ENCODE assay signal across 18 cellular contexts in the genomic region with DNA sequence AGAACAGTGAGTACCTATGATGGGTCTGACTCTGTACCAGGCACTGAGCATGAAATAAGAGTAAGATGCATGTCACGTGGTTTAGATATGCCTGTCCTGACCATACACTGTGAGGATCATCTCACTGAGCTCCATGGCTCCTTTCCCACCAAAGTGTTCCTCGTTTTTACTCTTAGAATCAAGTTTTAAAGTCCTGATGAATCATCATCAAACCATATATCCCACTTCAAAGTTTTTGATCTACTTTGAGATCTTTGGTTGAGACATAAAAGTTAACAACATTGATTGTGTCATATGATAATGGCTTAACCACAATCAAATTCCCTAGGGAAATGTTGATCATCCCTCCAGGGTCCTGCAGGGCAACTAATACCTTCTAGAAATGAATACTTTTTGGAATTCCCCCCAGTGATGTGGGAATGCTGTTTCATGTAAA. TPM values are rescaled to one million over a fixed set of nuclear protein-coding genes. Genes with fewer than 3 reads are reported as not detected.
DNase-seq lines count a peak whose midpoint lies in the region; ATAC-seq, FAIRE-seq and TF ChIP-seq lines count a peak whose summit lies in the region.
"Had no signal": no experiment of that assay in that cellular context is flagged by ENCODE, and none has a peak within 500 bp of the region (broad histone marks: within the 10 kb centered on the region; RNA-seq: fewer than 3 reads in every experiment).

No MANE protein-coding gene starts in this region.

- POLR2A ChIA-PET in H1 (lab: Charles Lee; ENCODE audit: partially characterized antibody) = no interaction called here

- no peak overlapping the region for H2AFZ ChIP-seq in H1 (ENCODE audit: low read length)

- no peak for FAIRE-seq in H1 (lab: Jason Lieb, UNC)
- FAIRE-seq: A549, G401.6 had no signal

- TF ChIP-seq RAD21 in H1 (IDR thresholded peaks at IDR 0.05 in 1 of 2, conservative IDR thresholded peaks at IDR 0.05 in 1 of 2; ENCODE audit: low read depth in 2 of 2, low read length in 2 of 2) = no peak

- no peak for TF ChIP-seq CTCF in H1 (IDR thresholded peaks at IDR 0.05; ENCODE audit: control extremely low read depth in 1 of 3, insufficient read depth in 1 of 3, low read depth in 1 of 3, low read length in 3 of 3)
- no peak for TF ChIP-seq CTCF in sigmoid colon (IDR thresholded peaks at IDR 0.05)

- no peak overlapping the region for H4K8ac ChIP-seq in H1 (ENCODE audit: extremely low read depth, insufficient read depth, low read length)

- 86% methylated on average over 2 of the region's 2 CpGs; no CpG with 5 or more reads in 1 of the 2 experiments for WGBS in H1 (ENCODE audit: extremely low coverage in 1 of 2, insufficient coverage in 1 of 2, insufficient read length in 1 of 2, insufficient replicate concordance in 2 of 2, low coverage in 1 of 2, low lambda C conversion rate in 2 of 2, missing lambda C conversion rate in 1 of 2), 2 experiments
- 67% methylated on average over 2 of the region's 2 CpGs for WGBS in sigmoid colon, 2 donors

- no peaks in the 10 kb centered on the region; the same call in 1 of the 2 replicates for H3K23me2 ChIP-seq in H1 (ENCODE audit: low read depth, low read length)

- H2AK5ac ChIP-seq in H1 (ENCODE audit: low read depth, low read length) = no peak overlapping the region

- H3K9me3 Mint-ChIP-seq in activated T-cell treated with anti-CD3 and anti-CD28 coated beads, Interleukin-2, amount 50 U/mL, for 72 hours = no peaks in the 10 kb centered on the region
- no peaks in the 10 kb centered on the region for H3K9me3 Mint-ChIP-seq in stimulated activated memory B cell treated with anti-CD40 and anti-IgM and Interleukin-4, amounts not matched to agents 10 μg/mL and 1 μg/mL and 100 μg/mL, for 72 hours
- H3K9me3 Mint-ChIP-seq: type B pancreatic cell had no signal

- H3K4me2 ChIP-seq in H1 (ENCODE audit: insufficient read depth in 1 of 2, low read depth in 2 of 2, low read length in 2 of 2) = no peak overlapping the region
- H3K4me2 ChIP-seq: A549 had no signal

- H2BK15ac ChIP-seq in H1 (ENCODE audit: low read length) = 0 out of 2 replicates have a peak overlapping the region, but pooled peaks have one; percentile 21

- no peak overlapping the region for H3K14ac ChIP-seq in H1 (ENCODE audit: insufficient read length)

- H3K27ac ChIP-seq in H1 (ENCODE audit: low read depth, low read length) (no peak overlapping the region), sigmoid colon (no peak overlapping the region)
- H3K27ac ChIP-seq: A549, ovary had no signal

- H4K91ac ChIP-seq in H1 (replicated peaks; ENCODE audit: insufficient read length, low read length) = no peak overlapping the region

- H2BK12ac ChIP-seq in H1 (ENCODE audit: low read depth, low read length) = no peak overlapping the region

- peaks cover 4 to 16% (median 13%) of the 10 kb centered on the region in 4 experiments for H3K4me1 ChIP-seq in H1 (replicated peaks in 1 of 4; ENCODE audit: control insufficient read depth in 3 of 4, insufficient read depth in 4 of 4, low read length in 3 of 4)
- peaks cover 0 to 10% (median 3%) of the 10 kb centered on the region in 4 donors for H3K4me1 ChIP-seq in sigmoid colon
- H3K4me1 ChIP-seq: A549 had no signal

- no peak overlapping the region for H4K5ac ChIP-seq in H1 (ENCODE audit: insufficient read length, low read depth, low read length)

- no peak overlapping the region for H2BK120ac ChIP-seq in H1 (replicated peaks; ENCODE audit: low read depth, low read length)

- no peak overlapping the region for H3K23ac ChIP-seq in H1 (ENCODE audit: insufficient read length)

- ATAC-seq in activated T-cell treated with anti-CD3 and anti-CD28 coated beads, Interleukin-2, amount 50 U/mL, for 72 hours (replicated peaks in 1 of 2) = peak; percentile 92 to 94
- ATAC-seq in stimulated activated memory B cell treated with anti-CD40 and anti-IgM and Interleukin-4, amounts not matched to agents 10 μg/mL and 1 μg/mL and 100 μg/mL, for 72 hours = no peak
- ATAC-seq: A549, HCT116 had no signal

- H4K20me1 ChIP-seq in H1 (replicated peaks in 1 of 2; ENCODE audit: control insufficient read depth in 1 of 2, insufficient read depth in 2 of 2, low read length in 2 of 2) = no peaks in the 10 kb centered on the region

- no peak for TF ChIP-seq POLR2A in H1 (IDR thresholded peaks at IDR 0.05; ENCODE audit: control extremely low read depth in 1 of 2, low read depth in 2 of 2, low read length in 2 of 2)
- no peak for TF ChIP-seq POLR2A in sigmoid colon (IDR thresholded peaks at IDR 0.05)

- H3K79me1 ChIP-seq in H1 (ENCODE audit: low read depth, low read length) = no peaks in the 10 kb centered on the region; the same call in 1 of the 2 replicates

- intact Hi-C loops in sigmoid colon (cut with DNase I) = no loop called here

- H2BK5ac ChIP-seq in H1 (ENCODE audit: low read depth, low read length) = no peak overlapping the region

- TF ChIP-seq EP300 in H1 (IDR thresholded peaks at IDR 0.05; ENCODE audit: borderline replicate concordance in 1 of 2, low read depth in 2 of 2, low read length in 2 of 2) (no peak), sigmoid colon (IDR thresholded peaks at IDR 0.05) (no peak)

- H3K27me3 ChIP-seq in H1 (replicated peaks in 1 of 4; ENCODE audit: control insufficient read depth in 3 of 4, extremely low read depth in 1 of 4, insufficient read depth in 3 of 4, low read length in 3 of 4) (no peaks in the 10 kb centered on the region), sigmoid colon (no peaks in the 10 kb centered on the region)
- H3K27me3 ChIP-seq: ovary had no signal

- no peak overlapping the region for H3K4ac ChIP-seq in H1 (replicated peaks; ENCODE audit: insufficient read length, low read depth, low read length)

- H3K56ac ChIP-seq in H1 (replicated peaks; ENCODE audit: insufficient read length, low read depth, low read length) = no peak overlapping the region

- H3K4me3 ChIP-seq in H1 (ENCODE audit: extremely low read depth in 1 of 4, insufficient read depth in 2 of 4, low read depth in 3 of 4, low read length in 4 of 4) = no peak overlapping the region
- no peak overlapping the region for H3K4me3 ChIP-seq in sigmoid colon
- H3K4me3 ChIP-seq: A549, ovary, skin epidermis had no signal

- no peaks in the 10 kb centered on the region for H3K36me3 ChIP-seq in H1 (ENCODE audit: control insufficient read depth in 2 of 4, insufficient read depth in 4 of 4, low read length in 3 of 4)
- no peaks in the 10 kb centered on the region for H3K36me3 ChIP-seq in sigmoid colon
- H3K36me3 ChIP-seq: ovary had no signal

- H3K4me3 Mint-ChIP-seq in activated T-cell treated with anti-CD3 and anti-CD28 coated beads, Interleukin-2, amount 50 U/mL, for 72 hours = peak overlapping the region; percentile 14 to 20
- no peak overlapping the region for H3K4me3 Mint-ChIP-seq in stimulated activated memory B cell treated with anti-CD40 and anti-IgM and Interleukin-4, amounts not matched to agents 10 μg/mL and 1 μg/mL and 100 μg/mL, for 72 hours
- H3K4me3 Mint-ChIP-seq: type B pancreatic cell had no signal

- H3K36me3 Mint-ChIP-seq in activated T-cell treated with anti-CD3 and anti-CD28 coated beads, Interleukin-2, amount 50 U/mL, for 72 hours (ENCODE audit: insufficient read depth in 2 of 2) = no peaks in the 10 kb centered on the region
- no peaks in the 10 kb centered on the region for H3K36me3 Mint-ChIP-seq in stimulated activated memory B cell treated with anti-CD40 and anti-IgM and Interleukin-4, amounts not matched to agents 10 μg/mL and 1 μg/mL and 100 μg/mL, for 72 hours
- H3K36me3 Mint-ChIP-seq: CD4-positive, alpha-beta memory T cell had no signal

- H3K27me3 Mint-ChIP-seq in activated T-cell treated with anti-CD3 and anti-CD28 coated beads, Interleukin-2, amount 50 U/mL, for 72 hours (ENCODE audit: low read depth) = peaks cover 4% of the 10 kb centered on the region
- H3K27me3 Mint-ChIP-seq in stimulated activated memory B cell treated with anti-CD40 and anti-IgM and Interleukin-4, amounts not matched to agents 10 μg/mL and 1 μg/mL and 100 μg/mL, for 72 hours = no peaks in the 10 kb centered on the region

- H3K9ac ChIP-seq in H1 (replicated peaks in 1 of 4; ENCODE audit: extremely low read depth in 1 of 4, low read depth in 3 of 4, low read length in 3 of 4) = no peak overlapping the region

- H3K79me2 ChIP-seq in H1 (ENCODE audit: control insufficient read depth in 1 of 2, insufficient read depth in 2 of 2, low read length in 2 of 2) = peaks cover 0 to 17% of the 10 kb centered on the region in 2 experiments; a peak in 2 of 4 replicates

- peak overlapping the region; percentile 61 for H3K27ac Mint-ChIP-seq in activated T-cell treated with anti-CD3 and anti-CD28 coated beads, Interleukin-2, amount 50 U/mL, for 72 hours
- H3K27ac Mint-ChIP-seq in stimulated activated memory B cell treated with anti-CD40 and anti-IgM and Interleukin-4, amounts not matched to agents 10 μg/mL and 1 μg/mL and 100 μg/mL, for 72 hours = peak overlapping the region; percentile 56
- H3K27ac Mint-ChIP-seq: type B pancreatic cell had no signal

- H3K9me3 ChIP-seq in H1 (ENCODE audit: insufficient read depth in 2 of 2, low read depth in 1 of 2, low read length in 1 of 2) (no peaks in the 10 kb centered on the region), sigmoid colon (peaks cover 0 to 1% (median 0%) of the 10 kb centered on the region in 4 donors)
- H3K9me3 ChIP-seq: A549, ovary had no signal

- DNase-seq in activated T-cell treated with anti-CD3 and anti-CD28 coated beads, Interleukin-2, amount 50 U/mL, for 72 hours = no peak
- no peak for DNase-seq in activated T-cell treated with anti-CD3 and anti-CD28 coated beads, Interleukin-2, amount 50 U/mL, for 1 hour
- peak; percentile 86 for DNase-seq in M059J (ENCODE audit: low read depth)
- no peak for DNase-seq in H1 (ENCODE audit: low read depth in 1 of 2, low spot score in 2 of 2)
- no peak for DNase-seq in NK-92 treated with Interleukin-12 subunit alpha and Interleukin-12 subunit beta, amount 100 ng/mL, for 24 hours (lab: John Stamatoyannopoulos, UW)
- no peak for DNase-seq in NCI-H2081 treated with DMSO at 0.1 percent for 48 hours (lab: John Stamatoyannopoulos, UW)
- no peak for DNase-seq in sigmoid colon
- DNase-seq: activated CD4-positive, alpha-beta T cell treated with anti-CD3 and anti-CD28 coated beads, Interleukin-2, amount 50 U/mL, for 4 hours; CD4-positive, alpha-beta memory T cell; cortex of kidney; NCI-H1105; ovary had no signal

- H2BK20ac ChIP-seq in H1 (ENCODE audit: low read length) = no peak overlapping the region

- CTCF ChIA-PET in H1 (lab: Charles Lee; ENCODE audit: partially characterized antibody) = interaction anchor here (0.8 to 1.7 kb wide), 7 partner anchors 11 to 257 kb away, joined by 3 to 5 read pairs (median 3); no protein-coding TSS in a partner anchor

- peaks cover 55% of the 10 kb centered on the region for H3K4me1 Mint-ChIP-seq in activated T-cell treated with anti-CD3 and anti-CD28 coated beads, Interleukin-2, amount 50 U/mL, for 72 hours (ENCODE audit: low read depth)
- H3K4me1 Mint-ChIP-seq in stimulated activated memory B cell treated with anti-CD40 and anti-IgM and Interleukin-4, amounts not matched to agents 10 μg/mL and 1 μg/mL and 100 μg/mL, for 72 hours = peaks cover 21% of the 10 kb centered on the region

- H3K18ac ChIP-seq in H1 (ENCODE audit: extremely low read depth, low read length) = no peak overlapping the region

RNA-seq across cellular contexts. Expression of gene ETS1, which starts 12.8 kb away (rescaled TPM):
- total RNA-seq in activated T-cell treated with anti-CD3 and anti-CD28 coated beads, Interleukin-2, amount 50 U/mL, for 72 hours = 100 to 1,000 TPM; 713 to 736 TPM
- 57.7 and 67.7 TPM in 2 replicates for total RNA-seq in M059J (2014; rRNA removed; shearing (Covaris generic))
- 33.7 and 35.3 TPM in 2 replicates for total RNA-seq in H1 (2021; fragmentation: NEBNext Ultra II Directional; extraction: Animal tissue kit (Norgen Biotek cat#: 25700))
- 10.0 and 10.7 TPM in 2 replicates for polyA plus RNA-seq in H1 (2011; rRNA removed)
- 10.7 TPM for polyA plus RNA-seq in H1 (2011; cell fraction: cytosol; rRNA removed)
- 9.4 TPM for polyA plus RNA-seq in H1 (2011; cell fraction: nucleus; rRNA removed)
- polyA plus RNA-seq in H1 (2012, experiment 1 of 2) = 10.8 to 21.3 TPM (median 13.8 TPM) in 4 replicates
- polyA plus RNA-seq in H1 (2012, experiment 2 of 2) = 2.2 TPM
- polyA plus RNA-seq in H1 (2013, experiment 1 of 2) = 19.4 TPM
- polyA plus RNA-seq in H1 (2013, experiment 2 of 2) = 18.6 TPM
- 23.9 and 26.2 TPM in 2 replicates for polyA minus RNA-seq in H1 (2011; rRNA and poly(A)+ RNA removed)
- polyA minus RNA-seq in H1 (2011; cell fraction: cytosol; rRNA and poly(A)+ RNA removed) = 8.1 TPM
- 26.0 TPM for polyA minus RNA-seq in H1 (2011; cell fraction: nucleus; rRNA and poly(A)+ RNA removed)
- total RNA-seq in sigmoid colon = 10 to 100 TPM; 23.3 to 29.5 (median 25.3) TPM
- 100 to 1,000 TPM in 1 of 3 donors, 10 to 100 TPM in 2; 12.5 to 122 (median 14.4) TPM for polyA plus RNA-seq in sigmoid colon

Comparison
In these comparisons a context has a peak if more than half of its experiments do, and no peak if none do; other contexts are left out.
1. RNA of gene ETS1, which starts 12.8 kb away (total RNA-seq): 713 to 736 TPM in activated T-cell treated with anti-CD3 and anti-CD28 coated beads, Interleukin-2, amount 50 U/mL, for 72 hours; 57.7 to 67.7 TPM in M059J, 33.7 to 35.3 TPM in H1 and 23.3 to 29.5 TPM in sigmoid colon; every median in the first group is over 10 times any median in the second.